ENCODE assay signal across 13 cellular contexts in genomic region chr1:42266253-42267135, GRCh38.
A peak's percentile ranks its signal among the peaks of the same experiment; 100 is the strongest.
DNase-seq lines count a peak whose midpoint lies in the region; ATAC-seq, FAIRE-seq and TF ChIP-seq lines count a peak whose summit lies in the region.
"Had no signal": no experiment of that assay in that cellular context is flagged by ENCODE, and none has a peak within 500 bp of the region (broad histone marks: within the 10 kb centered on the region; RNA-seq: fewer than 3 reads in every experiment).

No MANE protein-coding gene starts in this region.

- CTCF ChIA-PET in mammary epithelial cell (lab: Charles Lee; ENCODE audit: low non-redundant PET): interaction anchor here (0.6 kb wide), 1 partner anchor 9 kb away, joined by 6 read pairs; no protein-coding TSS in a partner anchor

- no peak overlapping the region for H3K4me3 ChIP-seq in mammary epithelial cell (replicated peaks in 1 of 3; ENCODE audit: insufficient read depth in 1 of 3, low read depth in 2 of 3, low read length in 3 of 3)
- no peak overlapping the region for H3K4me3 ChIP-seq in testis

- H4K20me1 ChIP-seq in mammary epithelial cell (ENCODE audit: insufficient read depth, low read length): peaks cover 3% of the 10 kb centered on the region

- no peaks in the 10 kb centered on the region for H3K27me3 Mint-ChIP-seq in nephron progenitor cell (ENCODE audit: low read depth, poor library complexity)
- H3K27me3 Mint-ChIP-seq: activated B cell treated with CpG ODN at 0.5 μM for 24 hours; CD4-positive, alpha-beta memory T cell had no signal

- ATAC-seq in HG03432 (IDR thresholded peaks at IDR 0.05; ENCODE audit: unreplicated experiment): no peak

- TF ChIP-seq POLR2A in testis (IDR thresholded peaks at IDR 0.05): no peak

- peak in 1 of 2 donors; percentile 6 for TF ChIP-seq CTCF in mammary epithelial cell (conservative IDR thresholded peaks at IDR 0.05 in 1 of 2, IDR thresholded peaks at IDR 0.05 in 1 of 2; ENCODE audit: extremely low read depth in 1 of 2, insufficient read depth in 1 of 2, low read depth in 1 of 2, low read length in 2 of 2)
- no peak for TF ChIP-seq CTCF in nephron progenitor cell (IDR thresholded peaks at IDR 0.05)
- no peak for TF ChIP-seq CTCF in testis (IDR thresholded peaks at IDR 0.05)

- H3K4me2 ChIP-seq in mammary epithelial cell (ENCODE audit: insufficient read depth, low read depth, low read length): peak overlapping the region; percentile 43

- no peak overlapping the region for H3K9ac ChIP-seq in mammary epithelial cell (ENCODE audit: insufficient read depth, low read length)

- intact Hi-C loops in mammary epithelial cell (cut with micrococcal nuclease): no loop called here
- intact Hi-C loops in testis (cut with DNase I; ENCODE audit: low total_unique reads): no loop called here

- peaks cover 73% of the 10 kb centered on the region for H3K79me2 ChIP-seq in mammary epithelial cell (ENCODE audit: insufficient read depth, low read length)

- H3K9me3 Mint-ChIP-seq in nephron progenitor cell: peaks cover 21% of the 10 kb centered on the region
- H3K9me3 Mint-ChIP-seq: activated B cell treated with CpG ODN at 0.5 μM for 24 hours; CD4-positive, alpha-beta memory T cell had no signal

- dilution Hi-C loops in mammary epithelial cell (cut with HindIII; ENCODE audit: low sequenced_read_pairs): no loop called here

- H3K9me3 ChIP-seq in mammary epithelial cell (replicated peaks; ENCODE audit: insufficient read depth, low read length) (no peaks in the 10 kb centered on the region), testis (no peaks in the 10 kb centered on the region)

- FAIRE-seq in HTR-8/SVneo (lab: Jason Lieb, UNC): no peak
- FAIRE-seq: islet of Langerhans had no signal

- DNase-seq in G401 (ENCODE audit: low spot score): peak; percentile 26
- DNase-seq in LHCN-M2 (ENCODE audit: low read depth): peak; percentile 14
- peak; percentile 52 for DNase-seq in mammary epithelial cell
- DNase-seq in nephron progenitor cell: no peak
- DNase-seq in effector CD8-positive, alpha-beta T cell (lab: John Stamatoyannopoulos, UW): no peak
- DNase-seq in HTR-8/SVneo (ENCODE audit: insufficient read length, low spot score): no peak
- no peak for DNase-seq in testis
- DNase-seq: activated B cell treated with CpG ODN at 0.5 μM for 24 hours; CD4-positive, alpha-beta memory T cell; NCI-H2171; stimulated activated naive CD4-positive, alpha-beta T cell had no signal

- H3K4me1 Mint-ChIP-seq in nephron progenitor cell: peaks cover 60% of the 10 kb centered on the region

- 55% methylated on average over 4 of the region's 4 CpGs for WGBS in mammary epithelial cell (ENCODE audit: low coverage, missing lambda C conversion rate)
- 66 to 78% methylated on average over 4 of the region's 4 CpGs for WGBS in testis, 2 donors

- no peak overlapping the region for H3K27ac ChIP-seq in mammary epithelial cell (ENCODE audit: insufficient read depth, low read depth, low read length)
- H3K27ac ChIP-seq in testis: no peak overlapping the region

- H2AFZ ChIP-seq in mammary epithelial cell (ENCODE audit: low read depth, low read length): no peak overlapping the region

- BruUV-seq in mammary epithelial cell (replicated peaks; lab: Mats Ljungman, UMichigan): no TSS peak

- H3K27ac Mint-ChIP-seq in nephron progenitor cell: peak overlapping the region; percentile 97
- H3K27ac Mint-ChIP-seq: activated B cell treated with CpG ODN at 0.5 μM for 24 hours had no signal

- in situ Hi-C loops in G401 (cut with HindIII; ENCODE audit: low sequenced_read_pairs) (no loop called here), mammary epithelial cell (cut with MboI; ENCODE audit: low sequenced_read_pairs in 2 of 2) (no loop called here)

- H3K27me3 ChIP-seq in mammary epithelial cell (ENCODE audit: insufficient read depth, low read length): no peaks in the 10 kb centered on the region
- no peaks in the 10 kb centered on the region for H3K27me3 ChIP-seq in testis

- peaks cover 64% of the 10 kb centered on the region for H3K36me3 Mint-ChIP-seq in nephron progenitor cell (ENCODE audit: low read depth)

- H3K4me3 Mint-ChIP-seq in nephron progenitor cell: peak overlapping the region; percentile 16
- H3K4me3 Mint-ChIP-seq: activated B cell treated with CpG ODN at 0.5 μM for 24 hours; CD4-positive, alpha-beta memory T cell had no signal

- H3K36me3 ChIP-seq in mammary epithelial cell (ENCODE audit: insufficient read depth, low read length): peaks cover 4% of the 10 kb centered on the region
- H3K36me3 ChIP-seq in testis (ENCODE audit: low read depth, missing control alignments): no peaks in the 10 kb centered on the region

- H3K4me1 ChIP-seq in mammary epithelial cell (ENCODE audit: insufficient read depth, low read length) (peaks cover 12% of the 10 kb centered on the region), testis (no peaks in the 10 kb centered on the region)

Comparison
In these comparisons a context has a peak if more than half of its experiments do, and no peak if none do; other contexts are left out.
1. DNase-seq: peak in G401 (single experiment), LHCN-M2 (single experiment) and mammary epithelial cell (single experiment); none in nephron progenitor cell (single experiment), effector CD8-positive, alpha-beta T cell (single experiment), HTR-8/SVneo (single experiment) and testis (single experiment).